9 cellular contexts compared by ENCODE assay signal in the genomic region with DNA sequence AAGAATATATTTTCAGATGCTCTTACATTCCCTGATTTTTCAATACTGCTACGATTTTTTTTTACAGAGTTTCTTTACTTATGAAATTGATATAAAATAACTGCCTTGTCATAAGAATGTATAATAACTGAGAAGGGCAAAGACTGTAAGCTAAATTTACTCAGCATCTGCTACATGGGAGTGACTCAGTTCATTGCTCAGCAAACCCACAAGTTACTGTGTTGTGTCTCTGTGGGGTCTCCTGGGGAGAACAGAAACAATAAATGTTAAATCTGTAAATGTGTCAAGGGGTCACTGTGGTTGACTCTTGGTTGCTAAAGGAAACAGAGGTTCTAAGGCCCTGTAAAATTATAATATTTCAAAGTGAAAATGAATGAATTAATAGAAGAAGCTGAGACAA.
DNase-seq lines count a peak whose midpoint lies in the region; ATAC-seq, FAIRE-seq and TF ChIP-seq lines count a peak whose summit lies in the region.
"Had no signal": no experiment of that assay in that cellular context is flagged by ENCODE, and none has a peak within 500 bp of the region (broad histone marks: within the 10 kb centered on the region; RNA-seq: fewer than 3 reads in every experiment).

No MANE protein-coding gene starts in this region.

- H3K27ac Mint-ChIP-seq in endodermal cell: no peak overlapping the region

- no peaks in the 10 kb centered on the region for H3K36me3 Mint-ChIP-seq in endodermal cell (ENCODE audit: low read depth)

- intact Hi-C loops in left ventricle myocardium inferior (cut with micrococcal nuclease): no loop called here

- H2AFZ ChIP-seq in osteoblast (ENCODE audit: low read length): no peak overlapping the region
- no peak overlapping the region for H2AFZ ChIP-seq in hepatocyte

- peak; percentile 64 for ATAC-seq in GM18858 (IDR thresholded peaks at IDR 0.05; ENCODE audit: unreplicated experiment)
- peak; percentile 85 for ATAC-seq in HG02759 (IDR thresholded peaks at IDR 0.05; ENCODE audit: unreplicated experiment)

- no peak overlapping the region for H3K9ac ChIP-seq in endodermal cell (ENCODE audit: extremely low read depth, low read length, poor library complexity, severe bottlenecking)

- TF ChIP-seq CTCF in osteoblast (IDR thresholded peaks at IDR 0.05; ENCODE audit: extremely low read depth, low read depth, low read length) (no peak), left ventricle myocardium inferior (IDR thresholded peaks at IDR 0.05; ENCODE audit: borderline replicate concordance) (no peak), endodermal cell (conservative IDR thresholded peaks at IDR 0.05) (no peak), hepatocyte (IDR thresholded peaks at IDR 0.05; ENCODE audit: poor library complexity) (no peak)

- H3K27me3 ChIP-seq in osteoblast (ENCODE audit: insufficient read depth, low read length): no peaks in the 10 kb centered on the region
- H3K27me3 ChIP-seq in left ventricle myocardium inferior (ENCODE audit: low read depth): no peaks in the 10 kb centered on the region
- H3K27me3 ChIP-seq in endodermal cell (ENCODE audit: control insufficient read depth, insufficient read depth, low read length, poor library complexity, severe bottlenecking): no peaks in the 10 kb centered on the region
- H3K27me3 ChIP-seq in hepatocyte: no peaks in the 10 kb centered on the region

- H3K27ac ChIP-seq in osteoblast (ENCODE audit: low read depth, low read length): peak overlapping the region; percentile 84
- no peak overlapping the region for H3K27ac ChIP-seq in left ventricle myocardium inferior (replicated peaks)
- no peak overlapping the region for H3K27ac ChIP-seq in endodermal cell (ENCODE audit: low read depth, low read length)
- H3K27ac ChIP-seq in hepatocyte: no peak overlapping the region

- no peaks in the 10 kb centered on the region for H3K27me3 Mint-ChIP-seq in endodermal cell (ENCODE audit: insufficient read depth)

- H3K4me2 ChIP-seq in osteoblast (ENCODE audit: insufficient read depth, low read length) (peak overlapping the region; percentile 71), hepatocyte (no peak overlapping the region)

- H3K9me2 ChIP-seq in hepatocyte (replicated peaks; ENCODE audit: insufficient read depth): no peaks in the 10 kb centered on the region

- DNase-seq in RCC 7860 (ENCODE audit: low spot score): peak; percentile 90
- DNase-seq in osteoblast (ENCODE audit: insufficient read length, low spot score, missing footprints): peak; percentile 84
- no peak for DNase-seq in pons (ENCODE audit: low spot score)
- DNase-seq in left ventricle myocardium inferior: no peak
- DNase-seq in endodermal cell: no peak
- DNase-seq in hepatocyte (ENCODE audit: low spot score): no peak
- DNase-seq: NCI-H2171 treated with DMSO at 0.1 percent for 48 hours had no signal

- no CpG with 5 or more reads among the region's 1 CpG for WGBS in endodermal cell (ENCODE audit: insufficient coverage in 1 of 2, insufficient read length in 1 of 2), 2 experiments
- WGBS in hepatocyte (ENCODE audit: low lambda C conversion rate, missing lambda C conversion rate): 88% methylated on average over 1 of the region's 1 CpG

- H3K4me3 Mint-ChIP-seq in endodermal cell: no peak overlapping the region

- H3K9me3 Mint-ChIP-seq in endodermal cell: no peaks in the 10 kb centered on the region

- H3K4me1 Mint-ChIP-seq in endodermal cell: no peaks in the 10 kb centered on the region

- H3K79me2 ChIP-seq in osteoblast (ENCODE audit: insufficient read depth, low read length): no peaks in the 10 kb centered on the region
- no peaks in the 10 kb centered on the region for H3K79me2 ChIP-seq in hepatocyte

- H3K9me3 ChIP-seq in osteoblast (ENCODE audit: low read depth, low read length) (no peaks in the 10 kb centered on the region), left ventricle myocardium inferior (replicated peaks) (no peaks in the 10 kb centered on the region), endodermal cell (ENCODE audit: control insufficient read depth, low read length) (no peaks in the 10 kb centered on the region), hepatocyte (ENCODE audit: low read depth) (no peaks in the 10 kb centered on the region)

- H4K20me1 ChIP-seq in osteoblast (ENCODE audit: insufficient read depth, low read length) (no peaks in the 10 kb centered on the region), hepatocyte (ENCODE audit: insufficient read depth, poor library complexity, severe bottlenecking) (no peaks in the 10 kb centered on the region)

- peak; percentile 97 for FAIRE-seq in RCC 7860 (lab: Jason Lieb, UNC)

- H3K4me1 ChIP-seq in osteoblast (ENCODE audit: insufficient read depth, low read length): peaks cover 18% of the 10 kb centered on the region
- H3K4me1 ChIP-seq in left ventricle myocardium inferior: no peaks in the 10 kb centered on the region
- H3K4me1 ChIP-seq in endodermal cell (ENCODE audit: control insufficient read depth, insufficient read depth, low read length): no peaks in the 10 kb centered on the region
- no peaks in the 10 kb centered on the region for H3K4me1 ChIP-seq in hepatocyte (ENCODE audit: insufficient read depth)

- H3K4me3 ChIP-seq in osteoblast (ENCODE audit: insufficient read depth, low read length) (peak overlapping the region; percentile 6), left ventricle myocardium inferior (no peak overlapping the region), endodermal cell (ENCODE audit: low read length) (no peak overlapping the region), hepatocyte (no peak overlapping the region)

- H3K36me3 ChIP-seq in osteoblast (ENCODE audit: insufficient read depth, low read length): no peaks in the 10 kb centered on the region
- no peaks in the 10 kb centered on the region for H3K36me3 ChIP-seq in left ventricle myocardium inferior
- no peaks in the 10 kb centered on the region for H3K36me3 ChIP-seq in endodermal cell (ENCODE audit: control insufficient read depth, insufficient read depth, low read length)
- no peaks in the 10 kb centered on the region for H3K36me3 ChIP-seq in hepatocyte (replicated peaks; ENCODE audit: insufficient read depth, low read depth)

Comparison
In these comparisons a context has a peak if more than half of its experiments do, and no peak if none do; other contexts are left out.
1. DNase-seq: peak in RCC 7860 (single experiment) and osteoblast (single experiment); none in pons (single experiment), left ventricle myocardium inferior (single experiment), endodermal cell (single experiment) and hepatocyte (single experiment).